Comparison of ENCODE assay signal across 12 cellular contexts in genomic region chr19:31312004-31312403, GRCh38. TPM values are rescaled to one million over a fixed set of nuclear protein-coding genes. Genes with fewer than 3 reads are reported as not detected.
DNase-seq lines count a peak whose midpoint lies in the region; ATAC-seq, FAIRE-seq and TF ChIP-seq lines count a peak whose summit lies in the region.
"Had no signal": no experiment of that assay in that cellular context is flagged by ENCODE, and none has a peak within 500 bp of the region (broad histone marks: within the 10 kb centered on the region; RNA-seq: fewer than 3 reads in every experiment).

No MANE protein-coding gene starts in this region.

- POLR2A ChIA-PET in CD8-positive, alpha-beta memory T cell (lab: Charles Lee) = no interaction called here

- no peak overlapping the region for H2AFZ ChIP-seq in astrocyte (ENCODE audit: low read depth, low read length)

- H3K9ac ChIP-seq in astrocyte (ENCODE audit: low read length) = peak overlapping the region; percentile 25

- H3K27ac Mint-ChIP-seq in HFFc6 (peak overlapping the region; percentile 92), astrocyte (ENCODE audit: unreplicated experiment) (no peak overlapping the region)
- no peak overlapping the region for H3K27ac Mint-ChIP-seq in CD8-positive, alpha-beta memory T cell

- H3K27me3 Mint-ChIP-seq in HFFc6 (ENCODE audit: insufficient read depth) (no peaks in the 10 kb centered on the region; the same call in 1 of the 2 replicates), astrocyte (ENCODE audit: low read depth, unreplicated experiment) (no peaks in the 10 kb centered on the region)
- peaks cover 0 to 41% of the 10 kb centered on the region in 2 donors for H3K27me3 Mint-ChIP-seq in CD8-positive, alpha-beta memory T cell

- H3K27ac ChIP-seq in astrocyte (ENCODE audit: low read depth, low read length) = peak overlapping the region; percentile 47
- no peak overlapping the region for H3K27ac ChIP-seq in CD8-positive, alpha-beta memory T cell (ENCODE audit: low read depth, low read length)
- H3K27ac ChIP-seq: pancreas, tibial artery had no signal

- peak overlapping the region; percentile 44 for H3K4me2 ChIP-seq in astrocyte (ENCODE audit: low read length)

- no peaks in the 10 kb centered on the region for H3K27me3 ChIP-seq in astrocyte (ENCODE audit: insufficient read depth, low read length)
- no peaks in the 10 kb centered on the region for H3K27me3 ChIP-seq in CD8-positive, alpha-beta memory T cell (ENCODE audit: insufficient read depth, low read length, poor library complexity, severe bottlenecking)
- H3K27me3 ChIP-seq: pancreas, tibial artery had no signal

- TF ChIP-seq CTCF in HFFc6 (IDR thresholded peaks at IDR 0.05) (no peak), astrocyte (IDR thresholded peaks at IDR 0.05; ENCODE audit: insufficient read depth, low read depth, low read length) (no peak)

- no peak for ATAC-seq in GM21529 (IDR thresholded peaks at IDR 0.05; ENCODE audit: unreplicated experiment)
- ATAC-seq: HepG2, Panc1 had no signal

- H3K4me1 Mint-ChIP-seq in HFFc6 (ENCODE audit: low read depth) (peaks cover 54% of the 10 kb centered on the region), astrocyte (ENCODE audit: low read depth, unreplicated experiment) (peaks cover 16% of the 10 kb centered on the region)
- H3K4me1 Mint-ChIP-seq in CD8-positive, alpha-beta memory T cell = no peaks in the 10 kb centered on the region

- H3K4me3 ChIP-seq in astrocyte (ENCODE audit: insufficient read depth, low read depth, low read length) = no peak overlapping the region
- no peak overlapping the region for H3K4me3 ChIP-seq in skeletal muscle cell (ENCODE audit: low read depth, low read length)
- no peak overlapping the region for H3K4me3 ChIP-seq in CD8-positive, alpha-beta memory T cell (ENCODE audit: low read length)
- H3K4me3 ChIP-seq: pancreas, tibial artery had no signal

- H3K9me3 Mint-ChIP-seq in HFFc6 = no peaks in the 10 kb centered on the region
- no peaks in the 10 kb centered on the region for H3K9me3 Mint-ChIP-seq in astrocyte (ENCODE audit: unreplicated experiment)
- H3K9me3 Mint-ChIP-seq in CD8-positive, alpha-beta memory T cell = no peaks in the 10 kb centered on the region

- H3K4me1 ChIP-seq in astrocyte (ENCODE audit: insufficient read depth, low read length) = peaks cover 10% of the 10 kb centered on the region
- H3K4me1 ChIP-seq in CD8-positive, alpha-beta memory T cell (ENCODE audit: insufficient read depth, low read length) = no peaks in the 10 kb centered on the region
- H3K4me1 ChIP-seq: pancreas had no signal

- H4K20me1 ChIP-seq in astrocyte (ENCODE audit: insufficient read depth, low read length) = peaks cover 59% of the 10 kb centered on the region

- FAIRE-seq in astrocyte (lab: Jason Lieb, UNC) = no peak
- FAIRE-seq: HepG2, pancreas had no signal

- H3K4me3 Mint-ChIP-seq in HFFc6 = no peak overlapping the region
- H3K4me3 Mint-ChIP-seq in astrocyte (ENCODE audit: unreplicated experiment) = no peak overlapping the region
- no peak overlapping the region for H3K4me3 Mint-ChIP-seq in CD8-positive, alpha-beta memory T cell

- peaks cover 21% of the 10 kb centered on the region for H3K36me3 Mint-ChIP-seq in HFFc6 (ENCODE audit: low read depth)
- H3K36me3 Mint-ChIP-seq in astrocyte (ENCODE audit: low read depth, unreplicated experiment) = peaks cover 14% of the 10 kb centered on the region
- H3K36me3 Mint-ChIP-seq in CD8-positive, alpha-beta memory T cell = peaks cover 0 to 4% (median 0%) of the 10 kb centered on the region in 3 donors

- no peaks in the 10 kb centered on the region for H3K36me3 ChIP-seq in astrocyte (ENCODE audit: insufficient read depth, low read length)
- H3K36me3 ChIP-seq in CD8-positive, alpha-beta memory T cell (ENCODE audit: insufficient read depth, low read length) = no peaks in the 10 kb centered on the region
- H3K36me3 ChIP-seq: pancreas, tibial artery had no signal

- peak; percentile 87 for DNase-seq in AG20443 (ENCODE audit: low spot score)
- peak; percentile 76 for DNase-seq in HFFc6
- DNase-seq in astrocyte (ENCODE audit: low read depth) = peak; percentile 89
- DNase-seq in skeletal muscle cell (ENCODE audit: low read depth) = peak; percentile 52
- DNase-seq in CD8-positive, alpha-beta memory T cell = no peak
- DNase-seq in OCI-M2 (lab: John Stamatoyannopoulos, UW; ENCODE audit: unreplicated experiment) = no peak
- no peak for DNase-seq in GM19240 (ENCODE audit: insufficient read length, low spot score)
- DNase-seq: tibial artery had no signal

- no peaks in the 10 kb centered on the region for H3K9me3 ChIP-seq in astrocyte (ENCODE audit: insufficient read depth, low read depth, low read length)
- no peaks in the 10 kb centered on the region for H3K9me3 ChIP-seq in CD8-positive, alpha-beta memory T cell (ENCODE audit: low read length)
- H3K9me3 ChIP-seq: pancreas, tibial artery had no signal

- CTCF ChIA-PET in CD8-positive, alpha-beta memory T cell (lab: Charles Lee) = no interaction called here

- H3K79me2 ChIP-seq in astrocyte (ENCODE audit: insufficient read depth, low read length) = peaks cover 93% of the 10 kb centered on the region

RNA-seq across cellular contexts. Expression of gene TSHZ3, which starts 37.2 kb away (rescaled TPM):
- 10 to 100 TPM in 5 of 6 experiments, 1 to 10 TPM in 1; 9.1 to 14.0 (median 13.1) TPM for total RNA-seq in HFFc6 (2021; fragmentation: NEBNext Ultra II Directional; extraction: Animal tissue kit (Norgen Biotek cat#: 25700))
- total RNA-seq in astrocyte = 6.1 and 7.9 TPM in 2 replicates
- under 1 TPM; 0.35 to 0.38 TPM for total RNA-seq in CD8-positive, alpha-beta memory T cell
- polyA plus RNA-seq in CD8-positive, alpha-beta memory T cell = 1.1 TPM
- total RNA-seq: HepG2 had no signal
- polyA plus RNA-seq: HepG2 had no signal

Comparison
In these comparisons a context has a peak if more than half of its experiments do, and no peak if none do; other contexts are left out.
1. DNase-seq: peak in AG20443 (single experiment), HFFc6 (single experiment), astrocyte (single experiment) and skeletal muscle cell (single experiment); none in CD8-positive, alpha-beta memory T cell (0 of 5), OCI-M2 (single experiment) and GM19240 (single experiment).